Comparison of ENCODE assay signal across 26 cellular contexts in the genomic region with DNA sequence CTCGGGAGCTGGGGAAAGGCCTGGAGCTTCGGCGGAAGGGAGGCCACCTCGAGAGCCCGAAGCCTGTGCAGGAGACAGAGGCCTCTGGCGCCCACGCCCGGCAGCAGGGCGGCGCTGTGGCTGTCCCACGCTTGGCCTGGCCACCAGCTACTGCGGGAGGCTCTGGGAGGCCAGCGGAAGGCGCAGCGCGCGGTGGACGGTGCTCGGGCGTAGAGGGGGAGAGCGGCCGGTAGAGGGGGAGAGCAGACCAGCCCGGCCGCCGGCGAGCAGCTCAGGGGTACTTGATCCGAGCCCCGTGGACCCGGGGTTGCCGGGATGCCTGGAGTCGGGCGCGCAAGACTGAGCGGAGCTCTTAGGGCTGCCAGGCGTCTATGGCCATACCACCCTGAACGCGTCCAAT. TPM values are rescaled to one million over a fixed set of nuclear protein-coding genes. Genes with fewer than 3 reads are reported as not detected.
DNase-seq lines count a peak whose midpoint lies in the region; ATAC-seq, FAIRE-seq and TF ChIP-seq lines count a peak whose summit lies in the region.
"Had no signal": no experiment of that assay in that cellular context is flagged by ENCODE, and none has a peak within 500 bp of the region (broad histone marks: within the 10 kb centered on the region; RNA-seq: fewer than 3 reads in every experiment).

No MANE protein-coding gene starts in this region.

- H3K27me3 ChIP-seq in astrocyte (ENCODE audit: insufficient read depth, low read length) (peaks cover 9% of the 10 kb centered on the region), right cardiac atrium (ENCODE audit: control insufficient read depth, insufficient read depth) (no peaks in the 10 kb centered on the region), stomach smooth muscle (ENCODE audit: control insufficient read depth in 1 of 2, insufficient read depth in 2 of 2, low read length in 2 of 2) (peaks cover 22 to 29% of the 10 kb centered on the region in 2 donors)

- H3K9me3 Mint-ChIP-seq in astrocyte (ENCODE audit: unreplicated experiment): peaks cover 18% of the 10 kb centered on the region
- H3K9me3 Mint-ChIP-seq: activated CD8-positive, alpha-beta T cell treated with anti-CD3 and anti-CD28 coated beads for 36 hours had no signal

- H3K36me3 ChIP-seq in astrocyte (ENCODE audit: insufficient read depth, low read length) (no peaks in the 10 kb centered on the region), stomach smooth muscle (ENCODE audit: control insufficient read depth in 2 of 2, insufficient read depth in 2 of 2, low read length in 2 of 2) (no peaks in the 10 kb centered on the region)

- WGBS in right cardiac atrium: 17% methylated on average over 37 of the region's 37 CpGs

- no peak overlapping the region for H3K4me3 Mint-ChIP-seq in astrocyte (ENCODE audit: unreplicated experiment)
- H3K4me3 Mint-ChIP-seq: activated CD8-positive, alpha-beta T cell treated with anti-CD3 and anti-CD28 coated beads for 36 hours had no signal

- ATAC-seq in right cardiac atrium (peak; percentile 5 to 11), HG03045 (IDR thresholded peaks at IDR 0.05; ENCODE audit: unreplicated experiment) (no peak), GM21367 (IDR thresholded peaks at IDR 0.05; ENCODE audit: unreplicated experiment) (no peak)
- ATAC-seq: activated CD8-positive, alpha-beta T cell treated with anti-CD3 and anti-CD28 coated beads for 36 hours; stimulated activated naive CD8-positive, alpha-beta T cell treated with anti-CD3 and anti-CD28 coated beads, Interleukin-15, amount 100 ng/mL, for 72 hours had no signal

- H3K9ac ChIP-seq in astrocyte (ENCODE audit: low read length) (no peak overlapping the region), stomach smooth muscle (ENCODE audit: low read length in 2 of 2) (no peak overlapping the region)

- H2AFZ ChIP-seq in astrocyte (ENCODE audit: low read depth, low read length): peak overlapping the region; percentile 63

- H3K36me3 Mint-ChIP-seq in astrocyte (ENCODE audit: low read depth, unreplicated experiment): peaks cover 5% of the 10 kb centered on the region

- no peaks in the 10 kb centered on the region for H4K20me1 ChIP-seq in astrocyte (ENCODE audit: insufficient read depth, low read length)

- no peak overlapping the region for H3K27ac Mint-ChIP-seq in astrocyte (ENCODE audit: unreplicated experiment)
- H3K27ac Mint-ChIP-seq: activated CD8-positive, alpha-beta T cell treated with anti-CD3 and anti-CD28 coated beads for 36 hours; stimulated activated naive CD8-positive, alpha-beta T cell treated with anti-CD3 and anti-CD28 coated beads, Interleukin-15, amount 100 ng/mL, for 72 hours had no signal

- no peak overlapping the region for H3K4me3 ChIP-seq in astrocyte (ENCODE audit: insufficient read depth, low read depth, low read length)
- H3K4me3 ChIP-seq in right cardiac atrium (ENCODE audit: low read length): peak overlapping the region; percentile 6
- H3K4me3 ChIP-seq in stomach smooth muscle (ENCODE audit: low read length in 2 of 2): peak overlapping the region; percentile 29 to 31
- H3K4me3 ChIP-seq: lung had no signal

- H3K4me1 ChIP-seq in astrocyte (ENCODE audit: insufficient read depth, low read length) (peaks cover 3% of the 10 kb centered on the region), right cardiac atrium (ENCODE audit: control insufficient read depth, insufficient read depth, low read length) (no peaks in the 10 kb centered on the region), stomach smooth muscle (ENCODE audit: control insufficient read depth, insufficient read depth, low read length) (peaks cover 4% of the 10 kb centered on the region)

- DNase-seq in GM03348 (ENCODE audit: low spot score) (peak; percentile 13), astrocyte (ENCODE audit: low read depth) (no peak), right cardiac atrium (peak in 1 of 3 donors; percentile 49), cerebellar nuclear complex (lab: John Stamatoyannopoulos, UW) (no peak), GM19239 (ENCODE audit: insufficient read length, low spot score) (no peak)
- DNase-seq: activated CD4-positive, CD25-positive, alpha-beta regulatory T cell; activated CD8-positive, alpha-beta T cell treated with anti-CD3 and anti-CD28 coated beads for 36 hours; activated gamma-delta T cell; CD4-positive, alpha-beta memory T cell; DMS153; Karpas-422; NCI-H1048; NCI-H187 treated with DMSO at 0.1 percent for 48 hours; NCI-H226; NCI-H774; SHP77; stimulated activated CD4-positive, alpha-beta T cell treated with anti-CD3 and anti-CD28 coated beads, Interleukin-4, amount 100 ng/mL, for 24 hours; stimulated activated naive CD8-positive, alpha-beta T cell treated with anti-CD3 and anti-CD28 coated beads, Interleukin-15, amount 100 ng/mL, for 72 hours; SW 1271 had no signal

- FAIRE-seq in astrocyte (lab: Jason Lieb, UNC): no peak
- no peak for FAIRE-seq in GM19239 (lab: Jason Lieb, UNC)
- FAIRE-seq: frontal cortex, G401.6, islet of Langerhans had no signal

- no peak for TF ChIP-seq CTCF in astrocyte (IDR thresholded peaks at IDR 0.05; ENCODE audit: insufficient read depth, low read depth, low read length)

- H3K4me1 Mint-ChIP-seq in astrocyte (ENCODE audit: low read depth, unreplicated experiment): peaks cover 2% of the 10 kb centered on the region

- intact Hi-C loops in right cardiac atrium (cut with DNase I): loop anchor here in 1 of 4 donors (10.0 kb wide), 1 partner anchor 164 kb away; no protein-coding TSS in a partner anchor

- no peak overlapping the region for H3K27ac ChIP-seq in astrocyte (ENCODE audit: low read depth, low read length)
- H3K27ac ChIP-seq in right cardiac atrium (ENCODE audit: low read length): no peak overlapping the region
- H3K27ac ChIP-seq in stomach smooth muscle (ENCODE audit: low read length): no peak overlapping the region

- H3K79me2 ChIP-seq in astrocyte (ENCODE audit: insufficient read depth, low read length): peaks cover 11% of the 10 kb centered on the region

- no peaks in the 10 kb centered on the region for H3K27me3 Mint-ChIP-seq in astrocyte (ENCODE audit: low read depth, unreplicated experiment)

- H3K9me3 ChIP-seq in astrocyte (ENCODE audit: insufficient read depth, low read depth, low read length): peaks cover 14% of the 10 kb centered on the region
- H3K9me3 ChIP-seq in right cardiac atrium (ENCODE audit: control insufficient read depth, low read length): no peaks in the 10 kb centered on the region
- H3K9me3 ChIP-seq in stomach smooth muscle (ENCODE audit: control insufficient read depth in 2 of 2, low read length in 2 of 2): no peaks in the 10 kb centered on the region

- no peak overlapping the region for H3K4me2 ChIP-seq in astrocyte (ENCODE audit: low read length)

RNA-seq across cellular contexts. Expression of gene ZNF678, which starts 2.5 kb away (rescaled TPM):
- total RNA-seq in astrocyte (4.7 and 5.4 TPM in 2 replicates), right cardiac atrium (1 to 10 TPM; 3.4 to 6.1 (median 4.2) TPM)
- polyA plus RNA-seq in right cardiac atrium: 0.95 TPM

Comparison
In these comparisons a context has a peak if more than half of its experiments do, and no peak if none do; other contexts are left out.
1. ATAC-seq: peak in right cardiac atrium (2 of 2); none in HG03045 (single experiment) and GM21367 (single experiment).